Comparison of ENCODE assay signal across 30 cellular contexts in genomic region chr12:131631230-131631629, GRCh38.
"Had no signal": no experiment of that assay in that cellular context is flagged by ENCODE, and none has a peak within 500 bp of the region (broad histone marks: within the 10 kb centered on the region; RNA-seq: fewer than 3 reads in every experiment).

No MANE protein-coding gene starts in this region.

- H3K36me3 Mint-ChIP-seq: activated CD4-positive, alpha-beta memory T cell treated with anti-CD3 and anti-CD28 coated beads for 36 hours; activated naive CD4-positive, alpha-beta T cell treated with anti-CD3 and anti-CD28 coated beads, Interleukin-2, amount 50 U/mL, for 24 hours had no signal

- H3K9me3 Mint-ChIP-seq: activated naive CD4-positive, alpha-beta T cell treated with anti-CD3 and anti-CD28 coated beads, Interleukin-2, amount 50 U/mL, for 24 hours; activated naive CD8-positive, alpha-beta T cell treated with anti-CD3 and anti-CD28 coated beads, Interleukin-2, amount 50 U/mL, for 24 hours; activated T-helper 2 cell treated with anti-CD3 and anti-CD28 coated beads, Interferon-gamma antibody, Interleukin-2, Interleukin-4, amounts not matched to agents 10 μg/mL and 5 μg/mL and 100 μg/mL, durations not matched to agents 14 hours and 24 hours and 36 hours had no signal

- H3K4me3 ChIP-seq: adrenal gland, body of pancreas, colonic mucosa, esophagus muscularis mucosa, gastroesophageal sphincter, heart right ventricle had no signal

- DNase-seq: activated CD4-positive, alpha-beta memory T cell treated with anti-CD3 and anti-CD28 coated beads for 36 hours; activated CD4-positive, alpha-beta T cell treated with anti-CD3 and anti-CD28 coated beads for 36 hours; activated CD4-positive, alpha-beta T cell treated with anti-CD3 and anti-CD28 coated beads, Interleukin-2, amount 10 ng/mL, durations not matched to agents 24 days and 14 days; activated CD4-positive, CD25-positive, alpha-beta regulatory T cell; activated CD4-positive, CD25-positive, alpha-beta regulatory T cell treated with anti-CD3 and anti-CD28 coated beads, Interleukin-2, amount 50 U/mL, for 72 hours; activated CD8-positive, alpha-beta memory T cell treated with anti-CD3 and anti-CD28 coated beads, Interleukin-2, amount 10 ng/mL, durations not matched to agents 7 days and 5 days; activated CD8-positive, alpha-beta memory T cell treated with anti-CD3 and anti-CD28 coated beads, Interleukin-2, amount 50 U/mL, for 4 hours; activated CD8-positive, alpha-beta T cell treated with anti-CD3 and anti-CD28 coated beads, Interleukin-2, amount 10 ng/mL, durations not matched to agents 7 days and 5 days; activated effector memory CD4-positive, alpha-beta T cell treated with anti-CD3 and anti-CD28 coated beads, Interleukin-2, amount 50 U/mL, for 16 hours; activated naive CD4-positive, alpha-beta T cell treated with anti-CD3 and anti-CD28 coated beads for 36 hours; activated naive CD8-positive, alpha-beta T cell treated with anti-CD3 and anti-CD28 coated beads for 36 hours; activated naive CD8-positive, alpha-beta T cell treated with anti-CD3 and anti-CD28 coated beads, Interleukin-2, amount 50 U/mL, for 24 hours; activated T-cell treated with anti-CD3 and anti-CD28 coated beads, Interleukin-2, amount 50 U/mL, for 1 hour; activated T-cell treated with anti-CD3 and anti-CD28 coated beads, Interleukin-2, amount 50 U/mL, for 48 hours; adrenal gland; amygdala; aorta; body of pancreas; caudate nucleus; colonic mucosa; effector memory CD4-positive, alpha-beta T cell; erythroblast; foreskin keratinocyte; heart right ventricle; T-helper 2 cell had no signal

- H3K4me1 Mint-ChIP-seq: activated CD8-positive, alpha-beta memory T cell treated with anti-CD3 and anti-CD28 coated beads, Interleukin-2, amount 10 ng/mL, durations not matched to agents 7 days and 5 days had no signal

- H3K4me3 Mint-ChIP-seq: activated CD4-positive, alpha-beta memory T cell treated with anti-CD3 and anti-CD28 coated beads for 36 hours; activated CD4-positive, alpha-beta T cell treated with anti-CD3 and anti-CD28 coated beads for 36 hours; activated CD4-positive, alpha-beta T cell treated with anti-CD3 and anti-CD28 coated beads, Interleukin-2, amount 10 ng/mL, durations not matched to agents 24 days and 14 days; activated CD8-positive, alpha-beta memory T cell treated with anti-CD3 and anti-CD28 coated beads, Interleukin-2, amount 10 ng/mL, durations not matched to agents 7 days and 5 days; activated CD8-positive, alpha-beta T cell treated with anti-CD3 and anti-CD28 coated beads, Interleukin-2, amount 10 ng/mL, durations not matched to agents 7 days and 5 days; activated naive CD4-positive, alpha-beta T cell treated with anti-CD3 and anti-CD28 coated beads for 36 hours; activated naive CD4-positive, alpha-beta T cell treated with anti-CD3 and anti-CD28 coated beads, Interleukin-2, amount 50 U/mL, for 24 hours; activated naive CD8-positive, alpha-beta T cell treated with anti-CD3 and anti-CD28 coated beads for 36 hours; activated naive CD8-positive, alpha-beta T cell treated with anti-CD3 and anti-CD28 coated beads, Interleukin-2, amount 50 U/mL, for 24 hours; activated T-helper 1 cell treated with anti-CD3 and anti-CD28 coated beads, Interleukin-12 subunit alpha, Interleukin-12 subunit beta, Interleukin-2, Interleukin-4 antibody, amounts not matched to agents 30 ng/mL and 10 ng/mL and 1 ng/mL, durations not matched to agents 14 hours and 24 hours and 36 hours had no signal

- H3K36me3 ChIP-seq: adrenal gland, colonic mucosa, esophagus muscularis mucosa, gastroesophageal sphincter, heart right ventricle had no signal

- H3K27ac Mint-ChIP-seq: activated CD4-positive, alpha-beta memory T cell treated with anti-CD3 and anti-CD28 coated beads for 36 hours; activated CD4-positive, alpha-beta T cell treated with anti-CD3 and anti-CD28 coated beads for 36 hours; activated CD4-positive, alpha-beta T cell treated with anti-CD3 and anti-CD28 coated beads, Interleukin-2, amount 10 ng/mL, durations not matched to agents 24 days and 14 days; activated CD8-positive, alpha-beta memory T cell treated with anti-CD3 and anti-CD28 coated beads, Interleukin-2, amount 10 ng/mL, durations not matched to agents 7 days and 5 days; activated CD8-positive, alpha-beta T cell treated with anti-CD3 and anti-CD28 coated beads, Interleukin-2, amount 10 ng/mL, durations not matched to agents 7 days and 5 days; activated naive CD4-positive, alpha-beta T cell treated with anti-CD3 and anti-CD28 coated beads for 36 hours; activated naive CD4-positive, alpha-beta T cell treated with anti-CD3 and anti-CD28 coated beads, Interleukin-2, amount 50 U/mL, for 24 hours; activated naive CD8-positive, alpha-beta T cell treated with anti-CD3 and anti-CD28 coated beads for 36 hours; activated naive CD8-positive, alpha-beta T cell treated with anti-CD3 and anti-CD28 coated beads, Interleukin-2, amount 50 U/mL, for 24 hours; activated T-helper 1 cell treated with anti-CD3 and anti-CD28 coated beads, Interleukin-12 subunit alpha, Interleukin-12 subunit beta, Interleukin-2, Interleukin-4 antibody, amounts not matched to agents 30 ng/mL and 10 ng/mL and 1 ng/mL, durations not matched to agents 14 hours and 24 hours and 36 hours; activated T-helper 2 cell treated with anti-CD3 and anti-CD28 coated beads, Interferon-gamma antibody, Interleukin-2, Interleukin-4, amounts not matched to agents 10 μg/mL and 5 μg/mL and 100 μg/mL, durations not matched to agents 14 hours and 24 hours and 36 hours had no signal

- ATAC-seq: activated CD4-positive, alpha-beta T cell treated with anti-CD3 and anti-CD28 coated beads for 36 hours; activated CD8-positive, alpha-beta memory T cell treated with anti-CD3 and anti-CD28 coated beads, Interleukin-2, amount 10 ng/mL, durations not matched to agents 7 days and 5 days; activated CD8-positive, alpha-beta T cell treated with anti-CD3 and anti-CD28 coated beads, Interleukin-2, amount 10 ng/mL, durations not matched to agents 7 days and 5 days; activated naive CD8-positive, alpha-beta T cell treated with anti-CD3 and anti-CD28 coated beads, Interleukin-2, amount 50 U/mL, for 24 hours; body of pancreas; foreskin keratinocyte; gastroesophageal sphincter; heart right ventricle had no signal

- H3K27ac ChIP-seq: adrenal gland, body of pancreas, colonic mucosa, esophagus muscularis mucosa, foreskin keratinocyte, gastroesophageal sphincter, heart right ventricle had no signal

- H3K9me3 ChIP-seq: adrenal gland, body of pancreas, colonic mucosa, esophagus muscularis mucosa, gastroesophageal sphincter, heart right ventricle had no signal

- H3K27me3 ChIP-seq: adrenal gland, colonic mucosa, foreskin keratinocyte had no signal

- H3K4me1 ChIP-seq: adrenal gland, body of pancreas, colonic mucosa, esophagus muscularis mucosa, foreskin keratinocyte, gastroesophageal sphincter, heart right ventricle had no signal
